In the genomic region with DNA sequence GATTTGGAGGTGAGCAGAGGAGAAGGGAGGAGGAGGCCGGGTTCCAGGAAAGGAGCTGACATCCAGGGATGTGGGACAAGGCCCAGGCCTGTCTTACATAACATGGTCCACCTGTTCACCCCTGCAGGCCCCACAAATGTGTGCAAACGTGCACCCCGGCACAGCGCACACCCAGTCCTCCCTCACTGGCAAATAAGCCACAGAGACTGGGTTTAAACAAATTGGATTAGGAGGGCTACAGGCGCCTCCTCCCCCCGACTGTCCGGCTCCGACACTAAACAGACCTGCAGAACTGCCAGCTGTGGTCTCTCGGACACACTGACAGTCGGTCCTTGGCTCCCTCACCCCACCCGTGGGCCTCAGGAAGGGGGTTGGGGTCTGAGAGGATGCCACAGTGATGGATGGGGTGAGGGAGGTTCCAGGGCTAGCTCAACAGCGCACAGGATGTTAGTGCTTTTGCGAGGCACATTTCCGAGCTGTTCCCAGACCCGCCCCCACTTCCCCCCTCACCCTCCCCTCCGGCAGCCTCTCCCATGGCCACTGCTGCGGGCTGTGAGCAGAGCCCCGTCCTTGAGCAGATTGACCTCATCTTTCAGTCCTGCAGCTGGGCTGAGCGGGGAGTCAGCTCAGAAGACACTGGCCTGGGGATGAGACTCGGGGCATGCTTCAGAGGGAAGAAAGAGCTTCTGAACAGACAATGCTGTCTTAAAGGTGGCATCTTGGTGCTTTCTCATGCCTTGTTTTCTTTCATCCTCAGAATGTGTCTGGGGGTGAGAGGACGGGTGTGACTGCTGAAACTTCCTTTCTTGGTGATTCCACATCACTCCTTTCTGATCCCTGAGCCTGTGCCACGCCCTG, we compare ENCODE assay signal across 1 cellular context.
TF ChIP-seq lines count a peak whose summit lies in the region.

No MANE protein-coding gene starts in this region.

TF ChIP-seq in K562, 482 proteins besides CTCF, POLR2A, EP300 and RAD21:
- TF ChIP-seq MEIS2 (IDR thresholded peaks at IDR 0.05; ENCODE audit: partially characterized antibody) (peak; percentile 35), ZNF143 (CRISPR knock-in tag; IDR thresholded peaks at IDR 0.05) (no peak), ZNF717 (CRISPR knock-in tag; IDR thresholded peaks at IDR 0.05) (no peak)
- TF ChIP-seq, protein P1, sequence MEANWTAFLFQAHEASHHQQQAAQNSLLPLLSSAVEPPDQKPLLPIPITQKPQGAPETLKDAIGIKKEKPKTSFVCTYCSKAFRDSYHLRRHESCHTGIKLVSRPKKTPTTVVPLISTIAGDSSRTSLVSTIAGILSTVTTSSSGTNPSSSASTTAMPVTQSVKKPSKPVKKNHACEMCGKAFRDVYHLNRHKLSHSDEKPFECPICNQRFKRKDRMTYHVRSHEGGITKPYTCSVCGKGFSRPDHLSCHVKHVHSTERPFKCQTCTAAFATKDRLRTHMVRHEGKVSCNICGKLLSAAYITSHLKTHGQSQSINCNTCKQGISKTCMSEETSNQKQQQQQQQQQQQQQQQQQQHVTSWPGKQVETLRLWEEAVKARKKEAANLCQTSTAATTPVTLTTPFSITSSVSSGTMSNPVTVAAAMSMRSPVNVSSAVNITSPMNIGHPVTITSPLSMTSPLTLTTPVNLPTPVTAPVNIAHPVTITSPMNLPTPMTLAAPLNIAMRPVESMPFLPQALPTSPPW (CRISPR knock-in tag; IDR thresholded peaks at IDR 0.05) = peak; percentile 68
TF ChIP-seq in K562: peak in this region for 2.
